ENCODE assay signal across 8 cellular contexts in the genomic region with DNA sequence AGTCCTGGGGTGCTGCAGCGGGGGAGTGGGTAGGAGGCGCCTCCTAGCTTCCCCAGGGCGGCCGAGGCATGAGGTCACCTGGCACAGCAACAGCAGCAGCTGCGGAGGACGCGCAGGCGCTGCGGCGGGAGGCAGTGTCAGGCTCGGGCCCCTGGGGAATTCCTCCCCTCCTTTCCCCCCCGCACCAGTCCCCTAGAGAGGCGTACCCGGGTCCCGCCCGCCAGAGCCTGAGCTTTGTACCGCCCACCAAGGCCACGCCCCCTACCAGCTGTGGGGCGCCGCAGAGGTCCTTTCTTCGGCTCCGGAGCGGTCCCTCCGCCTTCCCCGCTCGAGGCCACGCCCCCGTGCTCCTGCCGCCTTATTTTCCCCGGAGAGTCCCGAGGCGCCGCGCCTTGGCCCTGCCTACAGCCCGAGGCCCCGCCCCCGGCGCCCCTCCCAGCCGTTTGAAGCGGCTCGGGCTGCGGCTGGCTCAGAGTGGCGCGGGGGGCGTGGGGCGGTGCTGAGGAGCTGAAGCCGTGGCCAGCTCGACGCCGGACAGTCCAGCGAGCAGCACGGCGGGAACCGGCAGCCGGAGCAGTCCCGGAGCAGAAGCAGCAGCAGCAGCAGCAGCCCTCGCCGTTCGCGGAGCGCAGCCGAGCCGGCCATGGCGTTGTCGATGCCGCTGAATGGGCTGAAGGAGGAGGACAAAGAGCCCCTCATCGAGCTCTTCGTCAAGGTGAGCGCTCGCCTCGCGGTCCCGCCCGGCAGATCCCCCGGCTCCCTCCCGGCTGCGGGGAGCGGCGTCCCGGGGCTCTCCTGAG. TPM values are rescaled to one million over a fixed set of nuclear protein-coding genes. Genes with fewer than 3 reads are reported as not detected.
DNase-seq lines count a peak whose midpoint lies in the region; ATAC-seq, FAIRE-seq and TF ChIP-seq lines count a peak whose summit lies in the region.

A gene (plus strand): TSS at position 537 of the 800 bp plus-strand sequence. CDS start 107 bp downstream, at position 644.

- H4K8ac ChIP-seq in H1 (ENCODE audit: extremely low read depth, insufficient read depth, low read length) (peak within 1 kb of the TSS; percentile 94; the same call in 1 of the 2 replicates), mesenchymal stem cell (ENCODE audit: low read length) (peak within 1 kb of the TSS; percentile 69)

- peaks cover 14% of the 10 kb centered on the region in 2 donors for H3K27me3 Mint-ChIP-seq in CD8-positive, alpha-beta memory T cell

- CTCF ChIA-PET in CD8-positive, alpha-beta memory T cell (lab: Charles Lee): interaction anchor here (0.7 to 1.3 kb wide), 4 partner anchors 13 to 158 kb away, joined by 3 read pairs; no protein-coding TSS in a partner anchor
- CTCF ChIA-PET in H1 (lab: Charles Lee; ENCODE audit: partially characterized antibody): interaction anchor here (0.6 to 2.4 kb wide), 11 partner anchors 12 to 181 kb away, joined by 3 to 13 read pairs (median 3); no protein-coding TSS in a partner anchor

- POLR2A ChIA-PET in CD8-positive, alpha-beta memory T cell (lab: Charles Lee): interaction anchor here (0.6 to 1.0 kb wide), 2 partner anchors 103 to 1456 kb away, joined by 3 to 4 read pairs; no protein-coding TSS in a partner anchor
- POLR2A ChIA-PET in H1 (lab: Charles Lee; ENCODE audit: partially characterized antibody): interaction anchor here (0.7 to 4.7 kb wide), 24 partner anchors 9 to 103 kb away, joined by 3 to 37 read pairs (median 6); no protein-coding TSS in a partner anchor

- peak within 1 kb of the TSS in 7 of 8 donors; percentile 51 to 89 (median 83) for H3K27ac Mint-ChIP-seq in CD8-positive, alpha-beta memory T cell

- H3K36me3 Mint-ChIP-seq in CD8-positive, alpha-beta memory T cell: no peaks in the 10 kb centered on the region

- peaks cover 21 to 24% (median 23%) of the 10 kb centered on the region in 3 donors for H3K4me1 Mint-ChIP-seq in CD8-positive, alpha-beta memory T cell

- no peaks in the 10 kb centered on the region; the same call in 1 of the 2 replicates for H3K23me2 ChIP-seq in H1 (ENCODE audit: low read depth, low read length)

- H3K79me2 ChIP-seq in H1 (ENCODE audit: control insufficient read depth in 1 of 2, insufficient read depth in 2 of 2, low read length in 2 of 2): peaks cover 30 to 48% of the 10 kb centered on the region in 2 experiments

- no peaks in the 10 kb centered on the region for H3K9me3 Mint-ChIP-seq in CD8-positive, alpha-beta memory T cell

- H3K14ac ChIP-seq in H1 (ENCODE audit: insufficient read length) (no peak within 1 kb of the TSS), mesenchymal stem cell (ENCODE audit: low read length in 2 of 2) (peak within 1 kb of the TSS; percentile 86 to 87)

- H3K56ac ChIP-seq in H1 (replicated peaks; ENCODE audit: insufficient read length, low read depth, low read length): no peak within 1 kb of the TSS

- H4K91ac ChIP-seq in H1 (replicated peaks; ENCODE audit: insufficient read length, low read length): peak within 1 kb of the TSS; percentile 44
- peak within 1 kb of the TSS; percentile 89 for H4K91ac ChIP-seq in mesenchymal stem cell (ENCODE audit: low read length)

- TF ChIP-seq EP300 in H1 (IDR thresholded peaks at IDR 0.05; ENCODE audit: borderline replicate concordance in 1 of 2, low read depth in 2 of 2, low read length in 2 of 2): no peak

- no peak within 1 kb of the TSS for H2BK20ac ChIP-seq in H1 (ENCODE audit: low read length)

- H3K79me1 ChIP-seq in H1 (ENCODE audit: low read depth, low read length) (no peaks in the 10 kb centered on the region; the same call in none of the 2 replicates), mesenchymal stem cell (replicated peaks; ENCODE audit: low read length, poor library complexity, severe bottlenecking) (no peaks in the 10 kb centered on the region)

- no peak for FAIRE-seq in H1 (lab: Jason Lieb, UNC)

- H3K4me3 Mint-ChIP-seq in CD8-positive, alpha-beta memory T cell: peak within 1 kb of the TSS; percentile 82 to 92 (median 85)

- no peaks in the 10 kb centered on the region for H3K4me1 ChIP-seq in CD8-positive, alpha-beta memory T cell (ENCODE audit: insufficient read depth, low read length)
- H3K4me1 ChIP-seq in H1 (replicated peaks in 1 of 4; ENCODE audit: control insufficient read depth in 3 of 4, insufficient read depth in 4 of 4, low read length in 3 of 4) (peaks cover 14 to 31% (median 18%) of the 10 kb centered on the region in 4 experiments; a peak in 6 of 7 replicates), mesenchymal stem cell (ENCODE audit: control insufficient read depth, insufficient read depth, low read depth, low read length) (peaks cover 27% of the 10 kb centered on the region)

- no peak within 1 kb of the TSS; the same call in 1 of the 2 replicates for H2AK5ac ChIP-seq in H1 (ENCODE audit: low read depth, low read length)
- H2AK5ac ChIP-seq in mesenchymal stem cell (ENCODE audit: low read length, severe bottlenecking): peak within 1 kb of the TSS; percentile 16

- H4K20me1 ChIP-seq in H1 (replicated peaks in 1 of 2; ENCODE audit: control insufficient read depth in 1 of 2, insufficient read depth in 2 of 2, low read length in 2 of 2): peaks cover 6 to 15% of the 10 kb centered on the region in 2 experiments

- H3K4ac ChIP-seq in H1 (replicated peaks; ENCODE audit: insufficient read length, low read depth, low read length) (peak within 1 kb of the TSS; percentile 75), mesenchymal stem cell (ENCODE audit: low read depth in 1 of 2, low read length in 2 of 2) (peak within 1 kb of the TSS; percentile 77 to 87)

- H2BK5ac ChIP-seq in H1 (ENCODE audit: low read depth, low read length): peak within 1 kb of the TSS; percentile 80
- peak within 1 kb of the TSS; percentile 84 for H2BK5ac ChIP-seq in mesenchymal stem cell (ENCODE audit: low read depth, low read length, poor library complexity, severe bottlenecking)

- peak within 1 kb of the TSS; percentile 53 for H3K27ac ChIP-seq in CD8-positive, alpha-beta memory T cell (ENCODE audit: low read depth, low read length)
- H3K27ac ChIP-seq in H1 (ENCODE audit: low read depth, low read length): peak within 1 kb of the TSS; percentile 73
- peak within 1 kb of the TSS; percentile 84 for H3K27ac ChIP-seq in mesenchymal stem cell (ENCODE audit: low read length, poor library complexity, severe bottlenecking)

- TF ChIP-seq CTCF in H1 (IDR thresholded peaks at IDR 0.05; ENCODE audit: control extremely low read depth in 1 of 3, insufficient read depth in 1 of 3, low read depth in 1 of 3, low read length in 3 of 3): peak in 2 of 3 experiments; percentile 5 to 11; a peak in 2 of 4 replicates

- ATAC-seq in GM19467 (IDR thresholded peaks at IDR 0.05; ENCODE audit: unreplicated experiment): peak; percentile 61

- H2BK15ac ChIP-seq in H1 (ENCODE audit: low read length) (no peak within 1 kb of the TSS), mesenchymal stem cell (ENCODE audit: low read depth, poor library complexity, severe bottlenecking) (peak within 1 kb of the TSS; percentile 67)

- DNase-seq in CD8-positive, alpha-beta memory T cell: peak; percentile 97 to 99 (median 98)
- DNase-seq in HS-5 (ENCODE audit: low read depth) (peak; percentile 90), NOMO-1 treated with DMSO at 0.1 percent for 48 hours (lab: John Stamatoyannopoulos, UW; ENCODE audit: unreplicated experiment) (peak; percentile 96), H1 (ENCODE audit: low read depth in 1 of 2, low spot score in 2 of 2) (peak; percentile 97 to 100), mesenchymal stem cell (peak; percentile 99)
- DNase-seq in activated CD8-positive, alpha-beta memory T cell treated with anti-CD3 and anti-CD28 coated beads for 4 hours (ENCODE audit: low read depth in 2 of 2): peak; percentile 99
- DNase-seq in stimulated activated CD8-positive, alpha-beta memory T cell treated with anti-CD3 and anti-CD28 coated beads, Interleukin-12 subunit alpha, Interleukin-12 subunit beta, amount 100 ng/mL, for 4 hours (ENCODE audit: low read depth): peak; percentile 99

- peak; percentile 91 to 93 for TF ChIP-seq POLR2A in H1 (IDR thresholded peaks at IDR 0.05; ENCODE audit: control extremely low read depth in 1 of 2, low read depth in 2 of 2, low read length in 2 of 2)

- no peak within 1 kb of the TSS for H2BK120ac ChIP-seq in H1 (replicated peaks; ENCODE audit: low read depth, low read length)
- peak within 1 kb of the TSS; percentile 88 for H2BK120ac ChIP-seq in mesenchymal stem cell (ENCODE audit: low read depth, low read length)

- 2% methylated on average over 61 of the region's 80 CpGs; no CpG with 5 or more reads in 1 of the 2 experiments for WGBS in H1 (ENCODE audit: extremely low coverage in 1 of 2, insufficient coverage in 1 of 2, insufficient read length in 1 of 2, insufficient replicate concordance in 2 of 2, low coverage in 1 of 2, low lambda C conversion rate in 2 of 2, missing lambda C conversion rate in 1 of 2), 2 experiments
- under 1% methylated on average over 73 of the region's 80 CpGs for WGBS in mesenchymal stem cell

- H3K18ac ChIP-seq in H1 (ENCODE audit: extremely low read depth, low read length) (peak within 1 kb of the TSS; percentile 85), mesenchymal stem cell (ENCODE audit: low read depth in 1 of 2, low read length in 2 of 2) (peak within 1 kb of the TSS; percentile 91 to 99)

- peak within 1 kb of the TSS; percentile 55 for H4K5ac ChIP-seq in H1 (ENCODE audit: insufficient read length, low read depth, low read length)

- H3K36me3 ChIP-seq in CD8-positive, alpha-beta memory T cell (ENCODE audit: insufficient read depth, low read length): no peaks in the 10 kb centered on the region
- H3K36me3 ChIP-seq in H1 (ENCODE audit: control insufficient read depth in 2 of 4, insufficient read depth in 4 of 4, low read length in 3 of 4): peaks cover 0 to 3% (median 0%) of the 10 kb centered on the region in 4 experiments; a peak in 2 of 8 replicates
- peaks cover 3 to 7% of the 10 kb centered on the region in 2 experiments for H3K36me3 ChIP-seq in mesenchymal stem cell (ENCODE audit: control insufficient read depth in 1 of 2, insufficient read depth in 2 of 2, low read depth in 1 of 2, low read length in 2 of 2)

- H2AFZ ChIP-seq in H1 (ENCODE audit: low read length) (no peak within 1 kb of the TSS), mesenchymal stem cell (ENCODE audit: low read depth, low read length) (no peak within 1 kb of the TSS)

- TF ChIP-seq RAD21 in H1 (IDR thresholded peaks at IDR 0.05 in 1 of 2, conservative IDR thresholded peaks at IDR 0.05 in 1 of 2; ENCODE audit: low read depth in 2 of 2, low read length in 2 of 2): peak; percentile 12 to 39; a peak in 2 of 4 replicates

- H3K4me3 ChIP-seq in CD8-positive, alpha-beta memory T cell (ENCODE audit: low read length): peak within 1 kb of the TSS; percentile 61
- H3K4me3 ChIP-seq in H1 (ENCODE audit: extremely low read depth in 1 of 4, insufficient read depth in 2 of 4, low read depth in 3 of 4, low read length in 4 of 4): peak within 1 kb of the TSS; percentile 93 to 97 (median 95)
- peak within 1 kb of the TSS; percentile 88 to 96 for H3K4me3 ChIP-seq in mesenchymal stem cell (ENCODE audit: insufficient read depth in 1 of 2, low read depth in 1 of 2, low read length in 2 of 2)

- H2BK12ac ChIP-seq in H1 (ENCODE audit: low read depth, low read length) (peak within 1 kb of the TSS; percentile 14; the same call in 1 of the 2 replicates), mesenchymal stem cell (ENCODE audit: low read length in 2 of 2) (peak within 1 kb of the TSS; percentile 7 to 90)

- H3K9ac ChIP-seq in H1 (replicated peaks in 1 of 4; ENCODE audit: extremely low read depth in 1 of 4, low read depth in 3 of 4, low read length in 3 of 4) (peak within 1 kb of the TSS; percentile 90 to 96 (median 94)), mesenchymal stem cell (ENCODE audit: low read length) (peak within 1 kb of the TSS; percentile 98)

- H3K27me3 ChIP-seq in CD8-positive, alpha-beta memory T cell (ENCODE audit: insufficient read depth, low read length, poor library complexity, severe bottlenecking): no peaks in the 10 kb centered on the region
- H3K27me3 ChIP-seq in H1 (replicated peaks in 1 of 4; ENCODE audit: control insufficient read depth in 3 of 4, extremely low read depth in 1 of 4, insufficient read depth in 3 of 4, low read length in 3 of 4) (no peaks in the 10 kb centered on the region), mesenchymal stem cell (ENCODE audit: control insufficient read depth in 1 of 2, insufficient read depth in 1 of 2, low read length in 2 of 2) (no peaks in the 10 kb centered on the region)

- no peaks in the 10 kb centered on the region for H3K9me3 ChIP-seq in CD8-positive, alpha-beta memory T cell (ENCODE audit: low read length)
- H3K9me3 ChIP-seq in H1 (ENCODE audit: insufficient read depth in 2 of 2, low read depth in 1 of 2, low read length in 1 of 2) (no peaks in the 10 kb centered on the region), mesenchymal stem cell (ENCODE audit: control insufficient read depth, low read length) (no peaks in the 10 kb centered on the region)

- no peak within 1 kb of the TSS for H3K23ac ChIP-seq in H1 (ENCODE audit: insufficient read length)
- H3K23ac ChIP-seq in mesenchymal stem cell (ENCODE audit: low read length in 2 of 2): peak within 1 kb of the TSS in 1 of 2 experiments; percentile 93

- peak within 1 kb of the TSS; percentile 75 to 77 for H3K4me2 ChIP-seq in H1 (ENCODE audit: insufficient read depth in 1 of 2, low read depth in 2 of 2, low read length in 2 of 2)
- H3K4me2 ChIP-seq in mesenchymal stem cell (ENCODE audit: low read length, poor library complexity, severe bottlenecking): peak within 1 kb of the TSS; percentile 49

RNA-seq across cellular contexts. Expression of the gene that starts here (rescaled TPM):
- total RNA-seq in CD8-positive, alpha-beta memory T cell: 10 to 100 TPM; 12.8 to 13.2 TPM
- polyA plus RNA-seq in CD8-positive, alpha-beta memory T cell: 0.18 TPM
- total RNA-seq in H1 (2021; fragmentation: NEBNext Ultra II Directional; extraction: Animal tissue kit (Norgen Biotek cat#: 25700)): 281 and 293 TPM in 2 replicates
- 75.1 and 77.5 TPM in 2 replicates for polyA plus RNA-seq in H1 (2011; rRNA removed)
- polyA plus RNA-seq in H1 (2011; cell fraction: cytosol; rRNA removed): 106 TPM
- 36.4 TPM for polyA plus RNA-seq in H1 (2011; cell fraction: nucleus; rRNA removed)
- polyA plus RNA-seq in H1 (2012, experiment 1 of 2): 90.8 to 156 TPM (median 113 TPM) in 4 replicates
- polyA plus RNA-seq in H1 (2012, experiment 2 of 2): 23.0 TPM
- 121 TPM for polyA plus RNA-seq in H1 (2013, experiment 1 of 2)
- 134 TPM for polyA plus RNA-seq in H1 (2013, experiment 2 of 2)
- 54.2 and 97.8 TPM in 2 replicates for polyA minus RNA-seq in H1 (2011; rRNA and poly(A)+ RNA removed)
- 103 TPM for polyA minus RNA-seq in H1 (2011; cell fraction: cytosol; rRNA and poly(A)+ RNA removed)
- polyA minus RNA-seq in H1 (2011; cell fraction: nucleus; rRNA and poly(A)+ RNA removed): 90.3 TPM
- polyA plus RNA-seq in mesenchymal stem cell (2013, experiment 1 of 2): 212 TPM
- polyA plus RNA-seq in mesenchymal stem cell (2013, experiment 2 of 2): 219 TPM

Comparison
In these comparisons a context has a peak if more than half of its experiments do, and no peak if none do; other contexts are left out.
1. Peak in every context shown above with its lines: DNase-seq, ATAC-seq, H3K4me3 ChIP-seq and H3K27ac ChIP-seq.
2. RNA of the gene that starts here (total RNA-seq): 281 to 293 TPM in H1; 12.8 to 13.2 TPM in CD8-positive, alpha-beta memory T cell; every median in the first group is over 10 times any median in the second.
3. RNA of the gene that starts here (polyA plus RNA-seq): 23.0 to 156 TPM in H1; 0.18 TPM in CD8-positive, alpha-beta memory T cell (single experiment); every median in the first group is over 10 times any median in the second.